ENCODE assay signal across 12 cellular contexts in genomic region chr1:208475449-208475848, GRCh38.
A peak's percentile ranks its signal among the peaks of the same experiment; 100 is the strongest.
DNase-seq lines count a peak whose midpoint lies in the region; ATAC-seq lines count a peak whose summit lies in the region.
"Had no signal": no experiment of that assay in that cellular context is flagged by ENCODE, and none has a peak within 500 bp of the region (broad histone marks: within the 10 kb centered on the region; RNA-seq: fewer than 3 reads in every experiment).

No MANE protein-coding gene starts in this region.

- no peaks in the 10 kb centered on the region for H3K79me2 ChIP-seq in Karpas-422 (ENCODE audit: low read length)

- no peaks in the 10 kb centered on the region for H3K27me3 ChIP-seq in Karpas-422 (ENCODE audit: low read length)

- no peak overlapping the region for H3K9ac ChIP-seq in Karpas-422 (ENCODE audit: low read length)

- H3K9me3 ChIP-seq in Karpas-422 (ENCODE audit: low read length), result no peaks in the 10 kb centered on the region
- H3K9me3 ChIP-seq: HAP-1, pancreas, thoracic aorta had no signal

- DNase-seq in H4 (ENCODE audit: low spot score) (peak; percentile 54), RPMI7951 (ENCODE audit: low read depth) (peak; percentile 66), glomerular visceral epithelial cell (ENCODE audit: extremely low spot score) (peak; percentile 40), putamen (ENCODE audit: low spot score) (peak; percentile 25), Karpas-422 (no peak)
- DNase-seq: kidney, NCI-H748 treated with DMSO at 0.1 percent for 48 hours, pancreas had no signal

- no peak for ATAC-seq in GM18907 (IDR thresholded peaks at IDR 0.05; ENCODE audit: unreplicated experiment)
- ATAC-seq in GM19395 (IDR thresholded peaks at IDR 0.05; ENCODE audit: unreplicated experiment), result no peak

- H3K9me2 ChIP-seq in Karpas-422 (replicated peaks; ENCODE audit: insufficient read depth, low read length), result no peaks in the 10 kb centered on the region

- H3K4me1 ChIP-seq in Karpas-422 (ENCODE audit: low read length), result no peaks in the 10 kb centered on the region
- H3K4me1 ChIP-seq: HAP-1, pancreas had no signal

- no peak overlapping the region for H2AFZ ChIP-seq in Karpas-422 (ENCODE audit: low read length)

- no peaks in the 10 kb centered on the region for H3K36me3 ChIP-seq in Karpas-422 (ENCODE audit: insufficient read depth, low read length)
- H3K36me3 ChIP-seq: HAP-1, pancreas, thoracic aorta had no signal

- H3K4me2 ChIP-seq in Karpas-422 (ENCODE audit: low read depth, low read length, poor library complexity, severe bottlenecking), result no peak overlapping the region

- no peak overlapping the region for H3K27ac ChIP-seq in Karpas-422 (ENCODE audit: low read length)
- H3K27ac ChIP-seq: pancreas, thoracic aorta had no signal

- H4K20me1 ChIP-seq in Karpas-422 (ENCODE audit: insufficient read depth, low read depth, low read length), result no peaks in the 10 kb centered on the region

- no peak overlapping the region for H3K4me3 ChIP-seq in Karpas-422 (ENCODE audit: low read length)
- H3K4me3 ChIP-seq: HAP-1, pancreas, thoracic aorta had no signal
